ENCODE assay signal across 29 cellular contexts in the genomic region with DNA sequence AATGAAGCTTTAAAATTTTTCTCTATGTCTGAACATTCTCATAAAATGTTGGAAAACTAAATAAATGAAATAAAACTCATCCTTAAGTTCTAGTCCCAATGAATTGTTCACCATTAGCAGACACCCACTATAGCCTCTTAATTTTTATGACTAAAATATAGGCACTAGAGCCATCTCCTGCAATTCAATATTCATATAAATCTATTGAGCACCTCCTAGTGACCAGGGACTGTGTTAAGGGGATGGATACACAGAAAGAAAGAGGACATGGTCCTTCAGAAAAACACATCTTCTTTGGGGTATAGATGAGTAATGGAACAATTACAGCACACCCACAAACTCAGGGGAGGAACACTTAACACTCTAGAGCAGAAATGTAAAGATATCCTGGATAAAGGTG. TPM values are rescaled to one million over a fixed set of nuclear protein-coding genes. Genes with fewer than 3 reads are reported as not detected.
"Had no signal": no experiment of that assay in that cellular context is flagged by ENCODE, and none has a peak within 500 bp of the region (broad histone marks: within the 10 kb centered on the region; RNA-seq: fewer than 3 reads in every experiment).

No MANE protein-coding gene starts in this region.

- H3K27ac ChIP-seq: ascending aorta, breast epithelium, cardiac muscle cell, esophagus squamous epithelium, gastroesophageal sphincter, heart right ventricle had no signal

- DNase-seq: activated CD4-positive, alpha-beta memory T cell treated with anti-CD3 and anti-CD28 coated beads for 36 hours; activated CD4-positive, alpha-beta T cell treated with anti-CD3 and anti-CD28 coated beads for 36 hours; activated CD4-positive, alpha-beta T cell treated with anti-CD3 and anti-CD28 coated beads, Interleukin-2, amount 10 ng/mL, durations not matched to agents 24 days and 14 days; activated CD4-positive, CD25-positive, alpha-beta regulatory T cell; activated CD4-positive, CD25-positive, alpha-beta regulatory T cell treated with anti-CD3 and anti-CD28 coated beads, Interleukin-2, amount 50 U/mL, for 72 hours; activated CD8-positive, alpha-beta memory T cell treated with anti-CD3 and anti-CD28 coated beads, Interleukin-2, amount 50 U/mL, for 48 hours; activated gamma-delta T cell; activated naive CD4-positive, alpha-beta T cell; activated naive CD4-positive, alpha-beta T cell treated with anti-CD3 and anti-CD28 coated beads, Interleukin-2, amount 10 ng/mL, durations not matched to agents 7 days and 5 days; activated naive CD8-positive, alpha-beta T cell treated with anti-CD3 and anti-CD28 coated beads, Interleukin-2, amount 10 ng/mL, durations not matched to agents 7 days and 5 days; activated T-cell treated with anti-CD3 and anti-CD28 coated beads for 4 hours; activated T-cell treated with anti-CD3 and anti-CD28 coated beads, Interleukin-2, amount 50 U/mL, for 24 hours; activated T-cell treated with anti-CD3 and anti-CD28 coated beads, Interleukin-2, amount 50 U/mL, for 72 hours; cortex of kidney; dermis blood vessel endothelial cell; effector CD4-positive, alpha-beta T cell; effector memory CD8-positive, alpha-beta T cell; esophagus squamous epithelium; foreskin melanocyte; heart right ventricle; T-helper 1 cell; T-helper 17 cell had no signal

- H3K4me1 ChIP-seq: ascending aorta, breast epithelium had no signal

- ATAC-seq: activated CD4-positive, alpha-beta T cell treated with anti-CD3 and anti-CD28 coated beads for 36 hours; activated naive CD4-positive, alpha-beta T cell treated with anti-CD3 and anti-CD28 coated beads, Interleukin-2, amount 50 U/mL, for 72 hours; activated T-cell treated with anti-CD3 and anti-CD28 coated beads, Interleukin-2, amount 50 U/mL, for 72 hours; effector memory CD8-positive, alpha-beta T cell; gastroesophageal sphincter; heart right ventricle; T-helper 17 cell had no signal

- H3K27me3 ChIP-seq: ascending aorta had no signal

- H3K9me3 ChIP-seq: ascending aorta, breast epithelium, esophagus squamous epithelium, gastroesophageal sphincter, heart right ventricle had no signal

- H3K36me3 ChIP-seq: ascending aorta, breast epithelium, cardiac muscle cell, esophagus squamous epithelium, gastroesophageal sphincter, heart right ventricle had no signal

- H3K4me3 ChIP-seq: ascending aorta, breast epithelium, cardiac muscle cell, esophagus squamous epithelium, gastroesophageal sphincter, heart right ventricle had no signal

RNA-seq across cellular contexts. Expression of gene GDA, which starts 3.5 kb away (rescaled TPM):
- total RNA-seq: activated CD4-positive, alpha-beta memory T cell treated with anti-CD3 and anti-CD28 coated beads for 36 hours; activated CD4-positive, alpha-beta T cell treated with anti-CD3 and anti-CD28 coated beads for 36 hours; activated CD4-positive, alpha-beta T cell treated with anti-CD3 and anti-CD28 coated beads, Interleukin-2, amount 10 ng/mL, durations not matched to agents 24 days and 14 days; activated naive CD4-positive, alpha-beta T cell treated with anti-CD3 and anti-CD28 coated beads, Interleukin-2, amount 50 U/mL, for 72 hours; activated naive CD8-positive, alpha-beta T cell treated with anti-CD3 and anti-CD28 coated beads, Interleukin-2, amount 10 ng/mL, durations not matched to agents 7 days and 5 days; activated T-cell treated with anti-CD3 and anti-CD28 coated beads, Interleukin-2, amount 50 U/mL, for 72 hours; ascending aorta; fibroblast of lung; gastroesophageal sphincter; glomerular endothelial cell; T-helper 17 cell had no signal
- polyA plus RNA-seq: fibroblast of lung had no signal
